1 cellular context compared by ENCODE assay signal in the genomic region with DNA sequence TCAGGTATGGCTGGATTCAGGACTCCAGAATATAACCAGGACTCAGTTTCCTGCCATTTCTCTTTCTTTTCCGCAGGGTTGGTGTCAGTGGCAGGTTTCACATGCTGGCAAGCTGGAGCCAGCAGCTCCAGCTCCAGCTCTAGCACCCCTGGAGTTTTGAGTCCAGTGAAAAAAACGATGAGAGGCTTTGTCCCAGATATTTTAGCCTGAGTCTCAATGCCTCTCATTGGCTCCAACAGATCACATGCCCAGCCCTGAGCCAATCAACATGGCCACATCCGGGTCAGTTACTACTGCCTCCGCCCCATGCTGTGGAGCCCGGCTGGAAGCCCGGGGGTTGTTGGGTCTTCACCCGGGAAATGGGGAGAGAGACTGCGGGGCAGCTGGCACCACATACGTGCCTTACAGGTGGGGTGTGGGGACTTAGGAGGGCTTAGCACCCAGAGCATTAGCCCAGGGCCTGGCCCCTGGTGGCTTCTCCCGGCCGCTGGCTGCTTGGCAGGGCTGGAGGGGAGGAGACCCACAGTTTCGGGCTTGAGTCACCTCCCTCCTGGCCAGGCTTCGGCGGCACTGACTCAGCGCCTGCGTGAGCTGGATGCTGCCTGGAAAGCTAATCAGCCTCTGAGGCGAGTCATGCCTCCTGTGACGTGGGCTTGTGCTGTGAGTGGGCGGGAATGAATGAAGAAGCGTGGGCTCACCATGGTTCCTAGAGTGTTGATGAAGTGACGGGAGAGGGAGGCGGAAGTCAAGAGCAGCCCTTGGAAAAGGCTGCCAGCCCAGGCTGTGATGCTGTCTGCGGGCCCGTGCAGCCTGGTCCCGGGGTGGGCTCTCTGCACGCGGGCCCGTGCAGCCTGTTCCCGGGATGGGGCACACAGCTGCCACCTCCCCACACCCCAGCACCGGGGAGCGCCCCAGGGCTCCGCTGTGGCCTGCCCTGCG.
TF ChIP-seq lines count a peak whose summit lies in the region.

No MANE protein-coding gene starts in this region.

TF ChIP-seq in HepG2, 621 proteins besides CTCF, POLR2A, EP300 and RAD21 (continued from another document and continues in another):
- TF ChIP-seq, protein P1, sequence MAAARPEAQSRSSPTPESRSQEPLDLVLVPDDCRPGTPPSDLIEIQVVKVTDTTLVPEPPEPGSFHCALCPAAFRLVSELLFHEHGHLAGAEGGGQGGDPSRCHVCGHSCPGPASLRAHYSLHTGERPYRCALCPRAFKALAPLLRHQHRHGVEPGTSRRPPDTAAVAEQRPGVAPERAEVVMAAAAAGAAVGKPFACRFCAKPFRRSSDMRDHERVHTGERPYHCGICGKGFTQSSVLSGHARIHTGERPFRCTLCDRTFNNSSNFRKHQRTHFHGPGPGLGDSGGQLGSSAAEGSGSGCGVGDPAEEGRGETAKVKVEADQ (CRISPR knock-in tag; IDR thresholded peaks at IDR 0.05; ENCODE audit: borderline replicate concordance): no peak
- TF ChIP-seq ZNF839 (CRISPR knock-in tag; IDR thresholded peaks at IDR 0.05; ENCODE audit: borderline replicate concordance): no peak
- TF ChIP-seq ZNF33A (CRISPR knock-in tag; IDR thresholded peaks at IDR 0.05; ENCODE audit: borderline replicate concordance): no peak
- TF ChIP-seq NFE2L1 (CRISPR knock-in tag; IDR thresholded peaks at IDR 0.05; ENCODE audit: borderline replicate concordance): no peak; the same call in 1 of the 2 replicates
- TF ChIP-seq AGO2 (optimal IDR thresholded peaks at IDR 0.05; ENCODE audit: low read depth, low read length): peak; percentile 80
- TF ChIP-seq CREM (IDR thresholded peaks at IDR 0.05): no peak
- TF ChIP-seq CREM (CRISPR knock-in tag; IDR thresholded peaks at IDR 0.05): no peak
- TF ChIP-seq, protein P2, sequence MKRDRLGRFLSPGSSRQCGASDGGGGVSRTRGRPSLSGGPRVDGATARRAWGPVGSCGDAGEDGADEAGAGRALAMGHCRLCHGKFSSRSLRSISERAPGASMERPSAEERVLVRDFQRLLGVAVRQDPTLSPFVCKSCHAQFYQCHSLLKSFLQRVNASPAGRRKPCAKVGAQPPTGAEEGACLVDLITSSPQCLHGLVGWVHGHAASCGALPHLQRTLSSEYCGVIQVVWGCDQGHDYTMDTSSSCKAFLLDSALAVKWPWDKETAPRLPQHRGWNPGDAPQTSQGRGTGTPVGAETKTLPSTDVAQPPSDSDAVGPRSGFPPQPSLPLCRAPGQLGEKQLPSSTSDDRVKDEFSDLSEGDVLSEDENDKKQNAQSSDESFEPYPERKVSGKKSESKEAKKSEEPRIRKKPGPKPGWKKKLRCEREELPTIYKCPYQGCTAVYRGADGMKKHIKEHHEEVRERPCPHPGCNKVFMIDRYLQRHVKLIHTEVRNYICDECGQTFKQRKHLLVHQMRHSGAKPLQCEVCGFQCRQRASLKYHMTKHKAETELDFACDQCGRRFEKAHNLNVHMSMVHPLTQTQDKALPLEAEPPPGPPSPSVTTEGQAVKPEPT (CRISPR knock-in tag; IDR thresholded peaks at IDR 0.05; ENCODE audit: low read depth): peak; percentile 84; the same call in 1 of the 2 replicates
- no peak for TF ChIP-seq ZNF282 (IDR thresholded peaks at IDR 0.05; ENCODE audit: partially characterized antibody)
- peak; percentile 70; the same call in 1 of the 2 replicates for TF ChIP-seq SIN3A (IDR thresholded peaks at IDR 0.05; ENCODE audit: borderline replicate concordance, low read depth, low read length)
- no peak for TF ChIP-seq HNF4G (IDR thresholded peaks at IDR 0.05; ENCODE audit: borderline replicate concordance, low read depth, low read length)
- TF ChIP-seq HNF4G (CRISPR knock-in tag; IDR thresholded peaks at IDR 0.05; ENCODE audit: borderline replicate concordance, low read depth): no peak
- TF ChIP-seq FOXK1 (CRISPR knock-in tag; IDR thresholded peaks at IDR 0.05; ENCODE audit: borderline replicate concordance, low read depth): peak; percentile 79; the same call in 1 of the 2 replicates
- TF ChIP-seq RBM22 (optimal IDR thresholded peaks at IDR 0.05; ENCODE audit: low read length): no peak
- no peak for TF ChIP-seq ZNF577 (CRISPR knock-in tag; IDR thresholded peaks at IDR 0.05; ENCODE audit: borderline replicate concordance, low read depth)
- TF ChIP-seq SP1 (IDR thresholded peaks at IDR 0.05): no peak
- TF ChIP-seq SP1 (CRISPR knock-in tag; IDR thresholded peaks at IDR 0.05): peak; percentile 45; the same call in 1 of the 2 replicates
- TF ChIP-seq ZNF235 (CRISPR knock-in tag; IDR thresholded peaks at IDR 0.05; ENCODE audit: borderline replicate concordance): no peak
- TF ChIP-seq HMG20A (CRISPR knock-in tag; IDR thresholded peaks at IDR 0.05; ENCODE audit: borderline replicate concordance): peak; percentile 13; the same call in 1 of the 2 replicates
- peak; percentile 76; the same call in 1 of the 2 replicates for TF ChIP-seq SMYD3 (CRISPR knock-in tag; IDR thresholded peaks at IDR 0.05)
- TF ChIP-seq, protein P3, sequence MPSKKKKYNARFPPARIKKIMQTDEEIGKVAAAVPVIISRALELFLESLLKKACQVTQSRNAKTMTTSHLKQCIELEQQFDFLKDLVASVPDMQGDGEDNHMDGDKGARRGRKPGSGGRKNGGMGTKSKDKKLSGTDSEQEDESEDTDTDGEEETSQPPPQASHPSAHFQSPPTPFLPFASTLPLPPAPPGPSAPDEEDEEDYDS (CRISPR knock-in tag; IDR thresholded peaks at IDR 0.05): peak; percentile 98
- TF ChIP-seq RFXANK (CRISPR knock-in tag; IDR thresholded peaks at IDR 0.05): no peak; the same call in 1 of the 2 replicates
- TF ChIP-seq, protein P4, sequence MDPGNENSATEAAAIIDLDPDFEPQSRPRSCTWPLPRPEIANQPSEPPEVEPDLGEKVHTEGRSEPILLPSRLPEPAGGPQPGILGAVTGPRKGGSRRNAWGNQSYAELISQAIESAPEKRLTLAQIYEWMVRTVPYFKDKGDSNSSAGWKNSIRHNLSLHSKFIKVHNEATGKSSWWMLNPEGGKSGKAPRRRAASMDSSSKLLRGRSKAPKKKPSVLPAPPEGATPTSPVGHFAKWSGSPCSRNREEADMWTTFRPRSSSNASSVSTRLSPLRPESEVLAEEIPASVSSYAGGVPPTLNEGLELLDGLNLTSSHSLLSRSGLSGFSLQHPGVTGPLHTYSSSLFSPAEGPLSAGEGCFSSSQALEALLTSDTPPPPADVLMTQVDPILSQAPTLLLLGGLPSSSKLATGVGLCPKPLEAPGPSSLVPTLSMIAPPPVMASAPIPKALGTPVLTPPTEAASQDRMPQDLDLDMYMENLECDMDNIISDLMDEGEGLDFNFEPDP (CRISPR knock-in tag; conservative IDR thresholded peaks at IDR 0.05): no peak
- peak; percentile 73; the same call in 1 of the 2 replicates for TF ChIP-seq GABPB1 (CRISPR knock-in tag; IDR thresholded peaks at IDR 0.05)
- peak; percentile 52; the same call in 1 of the 2 replicates for TF ChIP-seq SNAPC2 (CRISPR knock-in tag; IDR thresholded peaks at IDR 0.05)
- TF ChIP-seq, protein P5, sequence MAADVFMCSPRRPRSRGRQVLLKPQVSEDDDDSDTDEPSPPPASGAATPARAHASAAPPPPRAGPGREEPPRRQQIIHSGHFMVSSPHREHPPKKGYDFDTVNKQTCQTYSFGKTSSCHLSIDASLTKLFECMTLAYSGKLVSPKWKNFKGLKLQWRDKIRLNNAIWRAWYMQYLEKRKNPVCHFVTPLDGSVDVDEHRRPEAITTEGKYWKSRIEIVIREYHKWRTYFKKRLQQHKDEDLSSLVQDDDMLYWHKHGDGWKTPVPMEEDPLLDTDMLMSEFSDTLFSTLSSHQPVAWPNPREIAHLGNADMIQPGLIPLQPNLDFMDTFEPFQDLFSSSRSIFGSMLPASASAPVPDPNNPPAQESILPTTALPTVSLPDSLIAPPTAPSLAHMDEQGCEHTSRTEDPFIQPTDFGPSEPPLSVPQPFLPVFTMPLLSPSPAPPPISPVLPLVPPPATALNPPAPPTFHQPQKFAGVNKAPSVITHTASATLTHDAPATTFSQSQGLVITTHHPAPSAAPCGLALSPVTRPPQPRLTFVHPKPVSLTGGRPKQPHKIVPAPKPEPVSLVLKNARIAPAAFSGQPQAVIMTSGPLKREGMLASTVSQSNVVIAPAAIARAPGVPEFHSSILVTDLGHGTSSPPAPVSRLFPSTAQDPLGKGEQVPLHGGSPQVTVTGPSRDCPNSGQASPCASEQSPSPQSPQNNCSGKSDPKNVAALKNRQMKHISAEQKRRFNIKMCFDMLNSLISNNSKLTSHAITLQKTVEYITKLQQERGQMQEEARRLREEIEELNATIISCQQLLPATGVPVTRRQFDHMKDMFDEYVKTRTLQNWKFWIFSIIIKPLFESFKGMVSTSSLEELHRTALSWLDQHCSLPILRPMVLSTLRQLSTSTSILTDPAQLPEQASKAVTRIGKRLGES (CRISPR knock-in tag; IDR thresholded peaks at IDR 0.05; ENCODE audit: borderline replicate concordance): no peak; the same call in 1 of the 2 replicates
- 0 out of 2 replicates have a peak, but pooled peaks have one; percentile 29 for TF ChIP-seq PCBP1 (IDR thresholded peaks at IDR 0.05; ENCODE audit: borderline replicate concordance, low read depth, low read length)
- TF ChIP-seq, protein P6, sequence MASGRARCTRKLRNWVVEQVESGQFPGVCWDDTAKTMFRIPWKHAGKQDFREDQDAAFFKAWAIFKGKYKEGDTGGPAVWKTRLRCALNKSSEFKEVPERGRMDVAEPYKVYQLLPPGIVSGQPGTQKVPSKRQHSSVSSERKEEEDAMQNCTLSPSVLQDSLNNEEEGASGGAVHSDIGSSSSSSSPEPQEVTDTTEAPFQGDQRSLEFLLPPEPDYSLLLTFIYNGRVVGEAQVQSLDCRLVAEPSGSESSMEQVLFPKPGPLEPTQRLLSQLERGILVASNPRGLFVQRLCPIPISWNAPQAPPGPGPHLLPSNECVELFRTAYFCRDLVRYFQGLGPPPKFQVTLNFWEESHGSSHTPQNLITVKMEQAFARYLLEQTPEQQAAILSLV (CRISPR knock-in tag; IDR thresholded peaks at IDR 0.05; ENCODE audit: borderline replicate concordance): peak; percentile 51; the same call in 1 of the 2 replicates
- TF ChIP-seq REXO4 (CRISPR knock-in tag; IDR thresholded peaks at IDR 0.05; ENCODE audit: borderline replicate concordance): no peak
- TF ChIP-seq, protein P7, sequence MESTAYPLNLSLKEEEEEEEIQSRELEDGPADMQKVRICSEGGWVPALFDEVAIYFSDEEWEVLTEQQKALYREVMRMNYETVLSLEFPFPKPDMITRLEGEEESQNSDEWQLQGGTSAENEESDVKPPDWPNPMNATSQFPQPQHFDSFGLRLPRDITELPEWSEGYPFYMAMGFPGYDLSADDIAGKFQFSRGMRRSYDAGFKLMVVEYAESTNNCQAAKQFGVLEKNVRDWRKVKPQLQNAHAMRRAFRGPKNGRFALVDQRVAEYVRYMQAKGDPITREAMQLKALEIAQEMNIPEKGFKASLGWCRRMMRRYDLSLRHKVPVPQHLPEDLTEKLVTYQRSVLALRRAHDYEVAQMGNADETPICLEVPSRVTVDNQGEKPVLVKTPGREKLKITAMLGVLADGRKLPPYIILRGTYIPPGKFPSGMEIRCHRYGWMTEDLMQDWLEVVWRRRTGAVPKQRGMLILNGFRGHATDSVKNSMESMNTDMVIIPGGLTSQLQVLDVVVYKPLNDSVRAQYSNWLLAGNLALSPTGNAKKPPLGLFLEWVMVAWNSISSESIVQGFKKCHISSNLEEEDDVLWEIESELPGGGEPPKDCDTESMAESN (CRISPR knock-in tag; conservative IDR thresholded peaks at IDR 0.05): no peak
- TF ChIP-seq ZNF775 (CRISPR knock-in tag; IDR thresholded peaks at IDR 0.05; ENCODE audit: borderline replicate concordance): no peak
- TF ChIP-seq, protein P8, sequence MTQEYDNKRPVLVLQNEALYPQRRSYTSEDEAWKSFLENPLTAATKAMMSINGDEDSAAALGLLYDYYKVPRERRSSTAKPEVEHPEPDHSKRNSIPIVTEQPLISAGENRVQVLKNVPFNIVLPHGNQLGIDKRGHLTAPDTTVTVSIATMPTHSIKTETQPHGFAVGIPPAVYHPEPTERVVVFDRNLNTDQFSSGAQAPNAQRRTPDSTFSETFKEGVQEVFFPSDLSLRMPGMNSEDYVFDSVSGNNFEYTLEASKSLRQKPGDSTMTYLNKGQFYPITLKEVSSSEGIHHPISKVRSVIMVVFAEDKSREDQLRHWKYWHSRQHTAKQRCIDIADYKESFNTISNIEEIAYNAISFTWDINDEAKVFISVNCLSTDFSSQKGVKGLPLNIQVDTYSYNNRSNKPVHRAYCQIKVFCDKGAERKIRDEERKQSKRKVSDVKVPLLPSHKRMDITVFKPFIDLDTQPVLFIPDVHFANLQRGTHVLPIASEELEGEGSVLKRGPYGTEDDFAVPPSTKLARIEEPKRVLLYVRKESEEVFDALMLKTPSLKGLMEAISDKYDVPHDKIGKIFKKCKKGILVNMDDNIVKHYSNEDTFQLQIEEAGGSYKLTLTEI (CRISPR knock-in tag; conservative IDR thresholded peaks at IDR 0.05): no peak
- TF ChIP-seq ATF1 (CRISPR knock-in tag; IDR thresholded peaks at IDR 0.05): no peak
- peak; percentile 87 for TF ChIP-seq POGZ (CRISPR knock-in tag; IDR thresholded peaks at IDR 0.05)
- TF ChIP-seq, protein P9, sequence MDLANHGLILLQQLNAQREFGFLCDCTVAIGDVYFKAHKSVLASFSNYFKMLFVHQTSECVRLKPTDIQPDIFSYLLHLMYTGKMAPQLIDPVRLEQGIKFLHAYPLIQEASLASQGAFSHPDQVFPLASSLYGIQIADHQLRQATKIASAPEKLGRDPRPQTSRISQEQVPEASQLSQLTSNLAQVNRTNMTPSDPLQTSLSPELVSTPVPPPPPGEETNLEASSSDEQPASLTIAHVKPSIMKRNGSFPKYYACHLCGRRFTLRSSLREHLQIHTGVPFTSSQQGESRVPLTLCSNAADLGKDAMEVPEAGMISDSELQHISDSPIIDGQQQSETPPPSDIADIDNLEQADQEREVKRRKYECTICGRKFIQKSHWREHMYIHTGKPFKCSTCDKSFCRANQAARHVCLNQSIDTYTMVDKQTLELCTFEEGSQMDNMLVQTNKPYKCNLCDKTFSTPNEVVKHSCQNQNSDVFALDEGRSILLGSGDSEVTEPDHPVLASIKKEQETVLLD (CRISPR knock-in tag; IDR thresholded peaks at IDR 0.05; ENCODE audit: low read depth): no peak
- TF ChIP-seq KDM5A (IDR thresholded peaks at IDR 0.05; ENCODE audit: borderline replicate concordance, low read length): peak; percentile 66; the same call in 1 of the 2 replicates
- no peak for TF ChIP-seq MBNL3 (CRISPR knock-in tag; conservative IDR thresholded peaks at IDR 0.05)
- peak; percentile 47; the same call in 1 of the 2 replicates for TF ChIP-seq RXRB (CRISPR knock-in tag; IDR thresholded peaks at IDR 0.05; ENCODE audit: borderline replicate concordance)
- TF ChIP-seq, protein P10, sequence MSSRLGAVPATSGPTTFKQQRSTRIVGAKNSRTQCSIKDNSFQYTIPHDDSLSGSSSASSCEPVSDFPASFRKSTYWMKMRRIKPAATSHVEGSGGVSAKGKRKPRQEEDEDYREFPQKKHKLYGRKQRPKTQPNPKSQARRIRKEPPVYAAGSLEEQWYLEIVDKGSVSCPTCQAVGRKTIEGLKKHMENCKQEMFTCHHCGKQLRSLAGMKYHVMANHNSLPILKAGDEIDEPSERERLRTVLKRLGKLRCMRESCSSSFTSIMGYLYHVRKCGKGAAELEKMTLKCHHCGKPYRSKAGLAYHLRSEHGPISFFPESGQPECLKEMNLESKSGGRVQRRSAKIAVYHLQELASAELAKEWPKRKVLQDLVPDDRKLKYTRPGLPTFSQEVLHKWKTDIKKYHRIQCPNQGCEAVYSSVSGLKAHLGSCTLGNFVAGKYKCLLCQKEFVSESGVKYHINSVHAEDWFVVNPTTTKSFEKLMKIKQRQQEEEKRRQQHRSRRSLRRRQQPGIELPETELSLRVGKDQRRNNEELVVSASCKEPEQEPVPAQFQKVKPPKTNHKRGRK (CRISPR knock-in tag; IDR thresholded peaks at IDR 0.05): no peak
- TF ChIP-seq KLF13 (CRISPR knock-in tag; IDR thresholded peaks at IDR 0.05): peak; percentile 79; the same call in 1 of the 2 replicates
- TF ChIP-seq ZNF121 (CRISPR knock-in tag; IDR thresholded peaks at IDR 0.05): peak; percentile 99
- TF ChIP-seq HOXA9 (CRISPR knock-in tag; IDR thresholded peaks at IDR 0.05; ENCODE audit: borderline replicate concordance): no peak
